ENCODE assay signal across 27 cellular contexts in the genomic region with DNA sequence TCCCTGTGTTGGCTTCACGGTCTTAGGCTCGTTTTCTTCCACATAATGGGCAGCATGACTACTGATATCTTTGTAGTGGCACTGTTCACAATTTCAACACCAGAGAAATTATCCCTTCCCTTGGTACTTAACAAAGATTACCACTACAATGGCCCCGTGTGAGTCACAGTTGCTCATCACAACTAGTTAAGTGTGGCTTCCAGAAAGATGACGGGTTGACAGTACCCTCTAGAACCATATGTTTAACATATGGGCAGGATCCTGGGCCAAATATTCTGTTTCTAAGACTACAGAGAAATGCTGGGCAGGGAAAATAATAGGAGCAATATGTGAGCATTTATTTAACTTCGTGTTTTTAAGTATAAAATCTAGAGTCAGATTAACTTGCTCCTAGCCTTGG.
DNase-seq lines count a peak whose midpoint lies in the region; ATAC-seq and TF ChIP-seq lines count a peak whose summit lies in the region.
"Had no signal": no experiment of that assay in that cellular context is flagged by ENCODE, and none has a peak within 500 bp of the region (broad histone marks: within the 10 kb centered on the region; RNA-seq: fewer than 3 reads in every experiment).

No MANE protein-coding gene starts in this region.

- H3K9me3 ChIP-seq in mammary epithelial cell (replicated peaks; ENCODE audit: insufficient read depth, low read length): peaks cover 2% of the 10 kb centered on the region
- H3K9me3 ChIP-seq: suprapubic skin had no signal

- in situ Hi-C loops in mammary epithelial cell (cut with MboI; ENCODE audit: low sequenced_read_pairs in 2 of 2): no loop called here

- H3K27me3 ChIP-seq in mammary epithelial cell (ENCODE audit: insufficient read depth, low read length): no peaks in the 10 kb centered on the region
- H3K27me3 ChIP-seq: dorsolateral prefrontal cortex, hepatocyte, SJSA1, suprapubic skin had no signal

- no peaks in the 10 kb centered on the region for H3K36me3 Mint-ChIP-seq in MCF 10A (ENCODE audit: insufficient read depth, unreplicated experiment)
- H3K36me3 Mint-ChIP-seq: CD8-positive, alpha-beta memory T cell; immature natural killer cell; naive B cell; stimulated activated memory B cell treated with anti-CD40 and anti-IgM and Interleukin-4, amounts not matched to agents 10 μg/mL and 1 μg/mL and 100 μg/mL, for 72 hours had no signal

- H2AFZ ChIP-seq in mammary epithelial cell (ENCODE audit: low read depth, low read length): no peak overlapping the region
- H2AFZ ChIP-seq: hepatocyte had no signal

- no peak overlapping the region for H3K27ac ChIP-seq in mammary epithelial cell (ENCODE audit: insufficient read depth, low read depth, low read length)
- H3K27ac ChIP-seq: dorsolateral prefrontal cortex, hepatocyte, SJSA1, suprapubic skin had no signal

- CTCF ChIA-PET in MCF 10A (lab: Yijun Ruan, JAX): no interaction called here
- CTCF ChIA-PET in mammary epithelial cell (lab: Charles Lee; ENCODE audit: low non-redundant PET): no interaction called here

- H3K36me3 ChIP-seq in mammary epithelial cell (ENCODE audit: insufficient read depth, low read length): no peaks in the 10 kb centered on the region
- H3K36me3 ChIP-seq: SJSA1, suprapubic skin had no signal

- no peak for TF ChIP-seq CTCF in MCF 10A (IDR thresholded peaks at IDR 0.05; ENCODE audit: unreplicated experiment)
- TF ChIP-seq CTCF in mammary epithelial cell (conservative IDR thresholded peaks at IDR 0.05 in 1 of 2, IDR thresholded peaks at IDR 0.05 in 1 of 2; ENCODE audit: extremely low read depth in 1 of 2, insufficient read depth in 1 of 2, low read depth in 1 of 2, low read length in 2 of 2): no peak

- POLR2A ChIA-PET in MCF 10A (lab: Yijun Ruan, JAX): no interaction called here

- H4K20me1 ChIP-seq in mammary epithelial cell (ENCODE audit: insufficient read depth, low read length): no peaks in the 10 kb centered on the region

- no peak overlapping the region for H3K27ac Mint-ChIP-seq in MCF 10A (ENCODE audit: low read depth, unreplicated experiment)
- H3K27ac Mint-ChIP-seq: CD8-positive, alpha-beta memory T cell; immature natural killer cell; naive B cell; stimulated activated memory B cell treated with anti-CD40 and anti-IgM and Interleukin-4, amounts not matched to agents 10 μg/mL and 1 μg/mL and 100 μg/mL, for 72 hours; T-helper 1 cell treated with Interleukin-12 subunit alpha and Interleukin-12 subunit beta and Interleukin-4 antibody, amounts not matched to agents 30 μg/mL and 1 μg/mL, for 36 hours had no signal

- DNase-seq in MCF 10A (ENCODE audit: unreplicated experiment) (peak; percentile 66), mammary epithelial cell (no peak), RKO (ENCODE audit: low spot score) (peak; percentile 38), epidermal melanocyte (ENCODE audit: insufficient read length, low spot score) (peak; percentile 31), skeletal muscle cell (ENCODE audit: low read depth) (peak; percentile 36), GM19240 (ENCODE audit: insufficient read length, low spot score) (no peak), NCI-H2196 (lab: John Stamatoyannopoulos, UW; ENCODE audit: unreplicated experiment) (no peak)
- DNase-seq: activated CD4-positive, alpha-beta T cell treated with anti-CD3 and anti-CD28 coated beads for 4 hours; activated naive CD4-positive, alpha-beta T cell treated with anti-CD3 and anti-CD28 coated beads, Interleukin-2, amount 50 U/mL, for 16 hours; activated T-cell treated with anti-CD3 and anti-CD28 coated beads, Interleukin-2, amount 50 U/mL, for 4 hours; CD8-positive, alpha-beta memory T cell; DMS79; dorsolateral prefrontal cortex; immature natural killer cell; naive B cell; NCI-H1092 treated with DMSO at 0.1 percent for 48 hours; NCI-H2029; NK-92 treated with Interleukin-12 subunit alpha and Interleukin-12 subunit beta, amount 100 ng/mL, for 24 hours; nucleus accumbens had no signal

- ATAC-seq in HG03135 (IDR thresholded peaks at IDR 0.05; ENCODE audit: unreplicated experiment): no peak
- ATAC-seq: activated T-cell treated with anti-CD3 and anti-CD28 coated beads, Interleukin-2, amount 50 U/mL, for 4 hours; left lobe of liver; stimulated activated memory B cell treated with anti-CD40 and anti-IgM and Interleukin-4, amounts not matched to agents 10 μg/mL and 1 μg/mL and 100 μg/mL, for 72 hours had no signal

- H3K9me3 Mint-ChIP-seq in MCF 10A (ENCODE audit: unreplicated experiment): no peaks in the 10 kb centered on the region
- H3K9me3 Mint-ChIP-seq: activated T-cell treated with anti-CD3 and anti-CD28 coated beads, Interleukin-2, amount 50 U/mL, for 4 hours; naive B cell; stimulated activated memory B cell treated with anti-CD40 and anti-IgM and Interleukin-4, amounts not matched to agents 10 μg/mL and 1 μg/mL and 100 μg/mL, for 72 hours had no signal

- no TSS peak for BruUV-seq in MCF 10A (replicated peaks; lab: Mats Ljungman, UMichigan)
- no TSS peak for BruUV-seq in mammary epithelial cell (replicated peaks; lab: Mats Ljungman, UMichigan)

- WGBS in mammary epithelial cell (ENCODE audit: low coverage, missing lambda C conversion rate): 56% methylated on average over 5 of the region's 5 CpGs

- dilution Hi-C loops in mammary epithelial cell (cut with HindIII; ENCODE audit: low sequenced_read_pairs): no loop called here

- no peak overlapping the region for H3K9ac ChIP-seq in mammary epithelial cell (ENCODE audit: insufficient read depth, low read length)

- H3K4me1 Mint-ChIP-seq in MCF 10A (ENCODE audit: insufficient read depth, unreplicated experiment): no peaks in the 10 kb centered on the region
- H3K4me1 Mint-ChIP-seq: CD8-positive, alpha-beta memory T cell; central memory CD8-positive, alpha-beta T cell; immature natural killer cell; naive B cell; stimulated activated memory B cell treated with anti-CD40 and anti-IgM and Interleukin-4, amounts not matched to agents 10 μg/mL and 1 μg/mL and 100 μg/mL, for 72 hours had no signal

- intact Hi-C loops in MCF 10A (cut with micrococcal nuclease): no loop called here
- intact Hi-C loops in mammary epithelial cell (cut with micrococcal nuclease): no loop called here

- peaks cover 32% of the 10 kb centered on the region for H3K27me3 Mint-ChIP-seq in MCF 10A (ENCODE audit: insufficient read depth, unreplicated experiment)
- H3K27me3 Mint-ChIP-seq: CD8-positive, alpha-beta memory T cell; central memory CD8-positive, alpha-beta T cell; naive B cell; stimulated activated memory B cell treated with anti-CD40 and anti-IgM and Interleukin-4, amounts not matched to agents 10 μg/mL and 1 μg/mL and 100 μg/mL, for 72 hours had no signal

- H3K4me1 ChIP-seq in mammary epithelial cell (ENCODE audit: insufficient read depth, low read length): no peaks in the 10 kb centered on the region
- H3K4me1 ChIP-seq: SJSA1, suprapubic skin had no signal

- no peaks in the 10 kb centered on the region for H3K79me2 ChIP-seq in mammary epithelial cell (ENCODE audit: insufficient read depth, low read length)
- H3K79me2 ChIP-seq: hepatocyte had no signal

- no peak overlapping the region for H3K4me3 Mint-ChIP-seq in MCF 10A (ENCODE audit: unreplicated experiment)
- H3K4me3 Mint-ChIP-seq: activated T-cell treated with anti-CD3 and anti-CD28 coated beads, Interleukin-2, amount 50 U/mL, for 4 hours; CD8-positive, alpha-beta memory T cell; central memory CD8-positive, alpha-beta T cell; immature natural killer cell; naive B cell; stimulated activated memory B cell treated with anti-CD40 and anti-IgM and Interleukin-4, amounts not matched to agents 10 μg/mL and 1 μg/mL and 100 μg/mL, for 72 hours; T-helper 1 cell treated with Interleukin-12 subunit alpha and Interleukin-12 subunit beta and Interleukin-4 antibody, amounts not matched to agents 30 μg/mL and 1 μg/mL, for 36 hours had no signal

- H3K4me2 ChIP-seq in mammary epithelial cell (ENCODE audit: insufficient read depth, low read depth, low read length): no peak overlapping the region
- H3K4me2 ChIP-seq: hepatocyte had no signal

- H3K4me3 ChIP-seq in mammary epithelial cell (replicated peaks in 1 of 3; ENCODE audit: insufficient read depth in 1 of 3, low read depth in 2 of 3, low read length in 3 of 3) (no peak overlapping the region), skeletal muscle cell (ENCODE audit: low read depth, low read length) (no peak overlapping the region)
- H3K4me3 ChIP-seq: dorsolateral prefrontal cortex, hepatocyte, SJSA1, suprapubic skin had no signal

Comparison
In these comparisons a context has a peak if more than half of its experiments do, and no peak if none do; other contexts are left out.
1. DNase-seq: peak in MCF 10A (single experiment), RKO (single experiment), epidermal melanocyte (single experiment) and skeletal muscle cell (single experiment); none in mammary epithelial cell (single experiment), GM19240 (single experiment) and NCI-H2196 (single experiment).